In the genomic region with DNA sequence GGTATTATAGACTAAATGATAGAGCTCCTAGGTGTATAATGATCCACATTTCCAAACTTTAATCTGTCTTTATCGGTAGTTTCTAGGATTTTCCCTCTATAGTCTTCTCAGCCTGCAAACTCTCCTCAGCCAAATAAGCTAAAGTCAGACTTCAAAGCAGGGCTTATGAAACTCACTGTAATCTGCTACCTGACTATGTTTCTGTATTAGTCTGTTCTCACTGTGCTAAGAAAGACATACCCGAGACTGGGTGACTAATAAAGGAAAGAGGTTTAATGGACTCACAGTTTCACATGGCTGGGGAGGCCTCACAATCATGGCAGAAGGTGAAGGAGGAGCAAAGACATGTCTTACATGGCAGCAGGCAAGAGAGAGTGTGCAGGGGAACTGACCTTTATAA, we compare ENCODE assay signal across 33 cellular contexts.
"Had no signal": no experiment of that assay in that cellular context is flagged by ENCODE, and none has a peak within 500 bp of the region (broad histone marks: within the 10 kb centered on the region; RNA-seq: fewer than 3 reads in every experiment).

No MANE protein-coding gene starts in this region.

- H3K9me3 ChIP-seq: ascending aorta, colonic mucosa had no signal

- H3K36me3 ChIP-seq: ascending aorta, breast epithelium, cardiac muscle cell, colonic mucosa, esophagus squamous epithelium, gastrocnemius medialis, heart left ventricle, WERI-Rb-1 had no signal

- H3K4me1 Mint-ChIP-seq: activated B cell treated with CpG ODN at 0.5 μM for 24 hours; activated CD4-positive, alpha-beta T cell treated with anti-CD3 and anti-CD28 coated beads for 36 hours; activated CD4-positive, alpha-beta T cell treated with anti-CD3 and anti-CD28 coated beads, Interleukin-2, amount 10 ng/mL, durations not matched to agents 24 days and 14 days; activated CD8-positive, alpha-beta memory T cell treated with anti-CD3 and anti-CD28 coated beads, Interleukin-2, amount 10 ng/mL, durations not matched to agents 7 days and 5 days; activated naive CD4-positive, alpha-beta T cell treated with anti-CD3 and anti-CD28 coated beads, Interleukin-2, amount 10 ng/mL, durations not matched to agents 7 days and 5 days; activated naive CD8-positive, alpha-beta T cell treated with anti-CD3 and anti-CD28 coated beads, Interleukin-2, amount 10 ng/mL, durations not matched to agents 7 days and 5 days; brain had no signal

- H3K27ac Mint-ChIP-seq: activated B cell treated with CpG ODN at 0.5 μM for 24 hours; activated CD4-positive, alpha-beta memory T cell treated with anti-CD3 and anti-CD28 coated beads for 36 hours; activated CD4-positive, alpha-beta T cell treated with anti-CD3 and anti-CD28 coated beads for 36 hours; activated CD4-positive, alpha-beta T cell treated with anti-CD3 and anti-CD28 coated beads, Interleukin-2, amount 10 ng/mL, durations not matched to agents 24 days and 14 days; activated CD8-positive, alpha-beta memory T cell treated with anti-CD3 and anti-CD28 coated beads, Interleukin-2, amount 10 ng/mL, durations not matched to agents 7 days and 5 days; activated CD8-positive, alpha-beta T cell treated with anti-CD3 and anti-CD28 coated beads, Interleukin-2, amount 10 ng/mL, durations not matched to agents 7 days and 5 days; activated naive CD4-positive, alpha-beta T cell treated with anti-CD3 and anti-CD28 coated beads, Interleukin-2, amount 10 ng/mL, durations not matched to agents 7 days and 5 days; activated naive CD4-positive, alpha-beta T cell treated with anti-CD3 and anti-CD28 coated beads, Interleukin-2, amount 50 U/mL, for 72 hours; activated naive CD8-positive, alpha-beta T cell treated with anti-CD3 and anti-CD28 coated beads, Interleukin-2, amount 10 ng/mL, durations not matched to agents 7 days and 5 days; activated T-cell treated with anti-CD3 and anti-CD28 coated beads, Interleukin-2, amount 50 U/mL, for 72 hours; brain; T-helper 1 cell treated with Interleukin-12 subunit alpha and Interleukin-12 subunit beta and Interleukin-4 antibody, amounts not matched to agents 30 μg/mL and 1 μg/mL, for 36 hours; T-helper 2 cell treated with Interferon-gamma antibody and Interleukin-4, amounts not matched to agents 5 μg/mL and 100 μg/mL, for 36 hours had no signal

- H3K36me3 Mint-ChIP-seq: activated CD4-positive, alpha-beta memory T cell treated with anti-CD3 and anti-CD28 coated beads for 36 hours; activated CD8-positive, alpha-beta memory T cell treated with anti-CD3 and anti-CD28 coated beads, Interleukin-2, amount 10 ng/mL, durations not matched to agents 7 days and 5 days; activated naive CD4-positive, alpha-beta T cell treated with anti-CD3 and anti-CD28 coated beads, Interleukin-2, amount 10 ng/mL, durations not matched to agents 7 days and 5 days; activated naive CD4-positive, alpha-beta T cell treated with anti-CD3 and anti-CD28 coated beads, Interleukin-2, amount 50 U/mL, for 72 hours; activated naive CD8-positive, alpha-beta T cell treated with anti-CD3 and anti-CD28 coated beads, Interleukin-2, amount 10 ng/mL, durations not matched to agents 7 days and 5 days; brain had no signal

- DNase-seq: activated B cell treated with CpG ODN at 0.5 μM for 24 hours; activated CD4-positive, alpha-beta memory T cell treated with anti-CD3 and anti-CD28 coated beads for 36 hours; activated CD4-positive, alpha-beta T cell treated with anti-CD3 and anti-CD28 coated beads for 36 hours; activated CD4-positive, alpha-beta T cell treated with anti-CD3 and anti-CD28 coated beads, Interleukin-2, amount 10 ng/mL, durations not matched to agents 24 days and 14 days; activated CD8-positive, alpha-beta memory T cell treated with anti-CD3 and anti-CD28 coated beads, Interleukin-2, amount 10 ng/mL, durations not matched to agents 7 days and 5 days; activated CD8-positive, alpha-beta memory T cell treated with anti-CD3 and anti-CD28 coated beads, Interleukin-2, amount 50 U/mL, for 4 hours; activated CD8-positive, alpha-beta T cell treated with anti-CD3 and anti-CD28 coated beads, Interleukin-2, amount 10 ng/mL, durations not matched to agents 7 days and 5 days; activated gamma-delta T cell; activated naive CD4-positive, alpha-beta T cell; activated naive CD4-positive, alpha-beta T cell treated with anti-CD3 and anti-CD28 coated beads, Interleukin-2, amount 10 ng/mL, durations not matched to agents 7 days and 5 days; activated naive CD8-positive, alpha-beta T cell treated with anti-CD3 and anti-CD28 coated beads, Interleukin-2, amount 10 ng/mL, durations not matched to agents 7 days and 5 days; activated T-cell treated with anti-CD3 and anti-CD28 coated beads, Interleukin-2, amount 50 U/mL, for 1 hour; activated T-cell treated with anti-CD3 and anti-CD28 coated beads, Interleukin-2, amount 50 U/mL, for 72 hours; central memory CD4-positive, alpha-beta T cell; cerebellar nuclear complex; colonic mucosa; effector CD8-positive, alpha-beta T cell; esophagus squamous epithelium; foreskin keratinocyte; gastrocnemius medialis; glutamatergic neuron; heart left ventricle; T1000; WERI-Rb-1 had no signal

- H3K4me3 Mint-ChIP-seq: activated B cell treated with CpG ODN at 0.5 μM for 24 hours; activated CD4-positive, alpha-beta memory T cell treated with anti-CD3 and anti-CD28 coated beads for 36 hours; activated CD4-positive, alpha-beta T cell treated with anti-CD3 and anti-CD28 coated beads for 36 hours; activated CD4-positive, alpha-beta T cell treated with anti-CD3 and anti-CD28 coated beads, Interleukin-2, amount 10 ng/mL, durations not matched to agents 24 days and 14 days; activated CD8-positive, alpha-beta memory T cell treated with anti-CD3 and anti-CD28 coated beads, Interleukin-2, amount 10 ng/mL, durations not matched to agents 7 days and 5 days; activated CD8-positive, alpha-beta T cell treated with anti-CD3 and anti-CD28 coated beads, Interleukin-2, amount 10 ng/mL, durations not matched to agents 7 days and 5 days; activated naive CD4-positive, alpha-beta T cell treated with anti-CD3 and anti-CD28 coated beads, Interleukin-2, amount 10 ng/mL, durations not matched to agents 7 days and 5 days; activated naive CD8-positive, alpha-beta T cell treated with anti-CD3 and anti-CD28 coated beads, Interleukin-2, amount 10 ng/mL, durations not matched to agents 7 days and 5 days; activated T-cell treated with anti-CD3 and anti-CD28 coated beads, Interleukin-2, amount 50 U/mL, for 72 hours; brain; T-helper 1 cell treated with Interleukin-12 subunit alpha and Interleukin-12 subunit beta and Interleukin-4 antibody, amounts not matched to agents 30 μg/mL and 1 μg/mL, for 36 hours; T-helper 2 cell treated with Interferon-gamma antibody and Interleukin-4, amounts not matched to agents 5 μg/mL and 100 μg/mL, for 36 hours had no signal

- ATAC-seq: activated CD4-positive, alpha-beta T cell treated with anti-CD3 and anti-CD28 coated beads for 36 hours; activated CD4-positive, CD25-positive, alpha-beta regulatory T cell treated with anti-CD3 and anti-CD28 coated beads, Interleukin-2, amount 50 U/mL, for 24 hours; activated CD8-positive, alpha-beta memory T cell treated with anti-CD3 and anti-CD28 coated beads, Interleukin-2, amount 10 ng/mL, durations not matched to agents 7 days and 5 days; activated CD8-positive, alpha-beta T cell treated with anti-CD3 and anti-CD28 coated beads, Interleukin-2, amount 10 ng/mL, durations not matched to agents 7 days and 5 days; activated naive CD4-positive, alpha-beta T cell treated with anti-CD3 and anti-CD28 coated beads, Interleukin-2, amount 50 U/mL, for 72 hours; activated T-cell treated with anti-CD3 and anti-CD28 coated beads, Interleukin-2, amount 50 U/mL, for 72 hours; foreskin keratinocyte; gastrocnemius medialis; heart left ventricle had no signal

- H3K27ac ChIP-seq: ascending aorta, breast epithelium, cardiac muscle cell, colonic mucosa, epithelial cell of prostate, esophagus squamous epithelium, foreskin keratinocyte, gastrocnemius medialis, heart left ventricle, WERI-Rb-1 had no signal

- H3K4me3 ChIP-seq: ascending aorta, breast epithelium, cardiac muscle cell, colonic mucosa, esophagus squamous epithelium, gastrocnemius medialis, heart left ventricle had no signal

- H3K9me3 Mint-ChIP-seq: activated CD4-positive, alpha-beta T cell treated with anti-CD3 and anti-CD28 coated beads, Interleukin-2, amount 10 ng/mL, durations not matched to agents 24 days and 14 days; T-helper 1 cell treated with Interleukin-12 subunit alpha and Interleukin-12 subunit beta and Interleukin-4 antibody, amounts not matched to agents 30 μg/mL and 1 μg/mL, for 36 hours had no signal

- H3K4me1 ChIP-seq: ascending aorta, breast epithelium, colonic mucosa, esophagus squamous epithelium, foreskin keratinocyte, gastrocnemius medialis, heart left ventricle had no signal

- H3K27me3 Mint-ChIP-seq: activated B cell treated with CpG ODN at 0.5 μM for 24 hours; activated CD4-positive, alpha-beta memory T cell treated with anti-CD3 and anti-CD28 coated beads for 36 hours; activated CD4-positive, alpha-beta T cell treated with anti-CD3 and anti-CD28 coated beads for 36 hours; activated CD4-positive, alpha-beta T cell treated with anti-CD3 and anti-CD28 coated beads, Interleukin-2, amount 10 ng/mL, durations not matched to agents 24 days and 14 days; activated CD8-positive, alpha-beta memory T cell treated with anti-CD3 and anti-CD28 coated beads, Interleukin-2, amount 10 ng/mL, durations not matched to agents 7 days and 5 days; activated naive CD4-positive, alpha-beta T cell treated with anti-CD3 and anti-CD28 coated beads, Interleukin-2, amount 10 ng/mL, durations not matched to agents 7 days and 5 days; activated naive CD8-positive, alpha-beta T cell treated with anti-CD3 and anti-CD28 coated beads, Interleukin-2, amount 10 ng/mL, durations not matched to agents 7 days and 5 days; brain had no signal

- H3K27me3 ChIP-seq: ascending aorta, breast epithelium, cardiac muscle cell, colonic mucosa, esophagus squamous epithelium, foreskin keratinocyte, gastrocnemius medialis, heart left ventricle had no signal
